ENCODE assay signal across 8 cellular contexts in genomic region chr15:90664650-90665287, GRCh38. TPM values are rescaled to one million over a fixed set of nuclear protein-coding genes. Genes with fewer than 3 reads are reported as not detected.
DNase-seq lines count a peak whose midpoint lies in the region; ATAC-seq, FAIRE-seq and TF ChIP-seq lines count a peak whose summit lies in the region.

No MANE protein-coding gene starts in this region.

- peak overlapping the region; percentile 83 to 87 for H3K27ac Mint-ChIP-seq in natural killer cell treated with Interleukin-12 subunit alpha and Interleukin-12 subunit beta and Interleukin-15 and Interleukin-18, amount 100 ng/mL, for 72 hours

- H3K36me3 Mint-ChIP-seq in natural killer cell treated with Interleukin-12 subunit alpha and Interleukin-12 subunit beta and Interleukin-15 and Interleukin-18, amount 100 ng/mL, for 72 hours = no peaks in the 10 kb centered on the region

- peak; percentile 27 for ATAC-seq in esophagus mucosa
- peak; percentile 7 to 17 for ATAC-seq in natural killer cell treated with Interleukin-12 subunit alpha and Interleukin-12 subunit beta and Interleukin-15 and Interleukin-18, amount 100 ng/mL, for 72 hours
- no peak for ATAC-seq in HG03565 (IDR thresholded peaks at IDR 0.05; ENCODE audit: unreplicated experiment)

- no peaks in the 10 kb centered on the region for H3K9me3 Mint-ChIP-seq in natural killer cell treated with Interleukin-12 subunit alpha and Interleukin-12 subunit beta and Interleukin-15 and Interleukin-18, amount 100 ng/mL, for 72 hours

- H3K4me3 Mint-ChIP-seq in natural killer cell treated with Interleukin-12 subunit alpha and Interleukin-12 subunit beta and Interleukin-15 and Interleukin-18, amount 100 ng/mL, for 72 hours = peak overlapping the region; percentile 83

- H3K27me3 Mint-ChIP-seq in natural killer cell treated with Interleukin-12 subunit alpha and Interleukin-12 subunit beta and Interleukin-15 and Interleukin-18, amount 100 ng/mL, for 72 hours = peaks cover 11 to 25% of the 10 kb centered on the region in 2 donors

- peak; percentile 49 for DNase-seq in Caki2 (ENCODE audit: low read depth)
- DNase-seq in GOT3 (lab: John Stamatoyannopoulos, UW) = peak; percentile 7
- peak; percentile 16 to 50 for DNase-seq in SHP77 (lab: John Stamatoyannopoulos, UW)
- no peak for DNase-seq in natural killer cell treated with Interleukin-12 subunit alpha and Interleukin-12 subunit beta and Interleukin-15 and Interleukin-18, amount 100 ng/mL, for 72 hours (ENCODE audit: low spot score)
- DNase-seq in amniotic stem cell (lab: John Stamatoyannopoulos, UW) = no peak
- DNase-seq in H54 (ENCODE audit: insufficient read length, low spot score) = no peak

- no peak for FAIRE-seq in H54 (lab: Jason Lieb, UNC)

- in situ Hi-C loops in Caki2 (cut with HindIII; ENCODE audit: low pct_unique_long_range_greater_than_20kb, low sequenced_read_pairs) = no loop called here

- peaks cover 41 to 51% of the 10 kb centered on the region in 2 donors for H3K4me1 Mint-ChIP-seq in natural killer cell treated with Interleukin-12 subunit alpha and Interleukin-12 subunit beta and Interleukin-15 and Interleukin-18, amount 100 ng/mL, for 72 hours (ENCODE audit: low read depth in 2 of 2)

- no peak for TF ChIP-seq POLR2A in H54 (IDR thresholded peaks at IDR 0.05; ENCODE audit: low read depth, low read length)

RNA-seq across cellular contexts. Expression of gene BLM, which starts 52.4 kb away (rescaled TPM):
- total RNA-seq in Caki2 (2014; rRNA removed; shearing (Covaris generic); ENCODE audit: low replicate concordance) = 12.5 and 14.1 TPM in 2 replicates
- 4.3 TPM for total RNA-seq in esophagus mucosa
- 10 to 100 TPM; 49.6 to 58.7 TPM for total RNA-seq in natural killer cell treated with Interleukin-12 subunit alpha and Interleukin-12 subunit beta and Interleukin-15 and Interleukin-18, amount 100 ng/mL, for 72 hours

Comparison
In these comparisons a context has a peak if more than half of its experiments do, and no peak if none do; other contexts are left out.
1. DNase-seq: peak in Caki2 (single experiment), GOT3 (single experiment) and SHP77 (2 of 2); none in natural killer cell treated with Interleukin-12 subunit alpha and Interleukin-12 subunit beta and Interleukin-15 and Interleukin-18, amount 100 ng/mL, for 72 hours (single experiment), amniotic stem cell (single experiment) and H54 (single experiment).